In the genomic region with DNA sequence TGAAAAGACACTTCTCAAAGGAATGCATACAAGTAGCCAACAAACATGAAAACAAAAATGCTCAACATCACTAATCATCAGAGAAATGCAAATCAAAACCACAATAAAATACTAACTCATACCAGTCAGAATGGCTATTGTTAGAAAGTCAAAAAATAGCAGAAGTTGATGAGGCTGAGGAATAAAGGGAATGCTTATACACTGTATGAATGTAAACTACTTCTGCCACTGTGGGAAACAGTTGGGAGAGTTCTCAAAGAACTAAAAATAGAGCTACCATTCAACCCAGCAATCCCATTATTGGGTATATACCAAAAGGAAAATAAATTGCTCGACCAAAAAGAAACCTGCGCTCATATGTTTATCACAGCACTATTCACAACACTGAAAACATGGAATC, we compare ENCODE assay signal across 3 cellular contexts. TPM values are rescaled to one million over a fixed set of nuclear protein-coding genes. Genes with fewer than 3 reads are reported as not detected.
"Had no signal": no experiment of that assay in that cellular context is flagged by ENCODE, and none has a peak within 500 bp of the region (broad histone marks: within the 10 kb centered on the region; RNA-seq: fewer than 3 reads in every experiment).

No MANE protein-coding gene starts in this region.

RNA-seq across cellular contexts. Expression of a gene that starts 23.0 kb away (rescaled TPM):
- polyA plus RNA-seq: GM23248, HepG2, IgD-negative memory B cell had no signal
